ENCODE assay signal across 21 cellular contexts in genomic region chr11:12289667-12290476, GRCh38.
DNase-seq lines count a peak whose midpoint lies in the region; ATAC-seq and TF ChIP-seq lines count a peak whose summit lies in the region.
"Had no signal": no experiment of that assay in that cellular context is flagged by ENCODE, and none has a peak within 500 bp of the region (broad histone marks: within the 10 kb centered on the region; RNA-seq: fewer than 3 reads in every experiment).

No MANE protein-coding gene starts in this region.

- no peak overlapping the region for H3K4me3 ChIP-seq in WERI-Rb-1 (ENCODE audit: low read depth, low read length)
- H3K4me3 ChIP-seq in CD4-positive, alpha-beta memory T cell (ENCODE audit: low read length in 2 of 2), result no peak overlapping the region
- H3K4me3 ChIP-seq: MG63, transverse colon had no signal

- H3K9me3 ChIP-seq in WERI-Rb-1 (ENCODE audit: severe bottlenecking), result no peaks in the 10 kb centered on the region
- no peaks in the 10 kb centered on the region for H3K9me3 ChIP-seq in CD4-positive, alpha-beta memory T cell (ENCODE audit: control insufficient read depth in 1 of 2, low read length in 2 of 2)
- H3K9me3 ChIP-seq: BE2C, MG63, transverse colon had no signal

- no peak for ATAC-seq in HG03442 (IDR thresholded peaks at IDR 0.05; ENCODE audit: unreplicated experiment)
- ATAC-seq: left ventricle myocardium superior, PC-3 had no signal

- peak overlapping the region; percentile 67 for H3K27ac Mint-ChIP-seq in T-helper 1 cell treated with Interleukin-12 subunit alpha and Interleukin-12 subunit beta and Interleukin-4 antibody, amounts not matched to agents 30 μg/mL and 1 μg/mL, for 36 hours
- H3K27ac Mint-ChIP-seq in mesothelial cell of epicardium, result peak overlapping the region; percentile 4
- H3K27ac Mint-ChIP-seq in CD4-positive, alpha-beta memory T cell, result peak overlapping the region in 3 of 7 donors; percentile 56 to 90 (median 86)

- H3K27me3 ChIP-seq in WERI-Rb-1 (ENCODE audit: insufficient read depth, low read depth, severe bottlenecking), result no peaks in the 10 kb centered on the region
- no peaks in the 10 kb centered on the region for H3K27me3 ChIP-seq in CD4-positive, alpha-beta memory T cell (ENCODE audit: insufficient read depth, low read length)
- H3K27me3 ChIP-seq: BE2C, MG63, transverse colon had no signal

- intact Hi-C loops in CD4-positive, alpha-beta memory T cell (cut with micrococcal nuclease), result no loop called here

- TF ChIP-seq POLR2A in erythroblast (IDR thresholded peaks at IDR 0.05; ENCODE audit: low read length), result no peak

- no peaks in the 10 kb centered on the region for H3K36me3 ChIP-seq in WERI-Rb-1
- H3K36me3 ChIP-seq in CD4-positive, alpha-beta memory T cell (ENCODE audit: insufficient read depth, low read length), result no peaks in the 10 kb centered on the region
- H3K36me3 ChIP-seq: BE2C, MG63, transverse colon had no signal

- no peaks in the 10 kb centered on the region for H3K27me3 Mint-ChIP-seq in T-helper 1 cell treated with Interleukin-12 subunit alpha and Interleukin-12 subunit beta and Interleukin-4 antibody, amounts not matched to agents 30 μg/mL and 1 μg/mL, for 36 hours (ENCODE audit: low read depth)
- no peaks in the 10 kb centered on the region for H3K27me3 Mint-ChIP-seq in mesothelial cell of epicardium (ENCODE audit: low read depth)
- H3K27me3 Mint-ChIP-seq in CD4-positive, alpha-beta memory T cell, result peaks cover 0 to 2% of the 10 kb centered on the region in 2 donors

- peaks cover 16% of the 10 kb centered on the region for H3K4me1 Mint-ChIP-seq in T-helper 1 cell treated with Interleukin-12 subunit alpha and Interleukin-12 subunit beta and Interleukin-4 antibody, amounts not matched to agents 30 μg/mL and 1 μg/mL, for 36 hours (ENCODE audit: low read depth)
- peaks cover 34% of the 10 kb centered on the region for H3K4me1 Mint-ChIP-seq in mesothelial cell of epicardium
- H3K4me1 Mint-ChIP-seq in CD4-positive, alpha-beta memory T cell, result peaks cover 7 to 28% (median 19%) of the 10 kb centered on the region in 4 donors

- POLR2A ChIA-PET in CD4-positive, alpha-beta memory T cell (lab: Charles Lee; ENCODE audit: partially characterized antibody), result interaction anchor here (0.6 kb wide), 1 partner anchor 262 kb away, joined by 3 read pairs; no protein-coding TSS in a partner anchor

- H3K27ac ChIP-seq in WERI-Rb-1, result 0 out of 2 replicates have a peak overlapping the region, but pooled peaks have one; percentile 12
- no peak overlapping the region for H3K27ac ChIP-seq in CD4-positive, alpha-beta memory T cell (ENCODE audit: low read depth, low read length)

- no peak for DNase-seq in T-helper 1 cell
- DNase-seq in GDM1 (lab: John Stamatoyannopoulos, UW), result peak; percentile 50
- no peak for DNase-seq in WERI-Rb-1
- no peak for DNase-seq in mesothelial cell of epicardium (ENCODE audit: low spot score in 2 of 2, unreplicated experiment in 2 of 2)
- DNase-seq in CD4-positive, alpha-beta memory T cell, result no peak
- no peak for DNase-seq in erythroblast (lab: John Stamatoyannopoulos, UW)
- DNase-seq: 8988T; activated naive CD4-positive, alpha-beta T cell treated with anti-CD3 and anti-CD28 coated beads, Interleukin-2, amount 10 ng/mL, durations not matched to agents 7 days and 5 days; effector memory CD4-positive, alpha-beta T cell; left ventricle myocardium superior; MG63; NCI-H1694; NCI-H2227 treated with DMSO at 0.1 percent for 48 hours; PC-3; SIG-M5; stimulated activated CD4-positive, alpha-beta T cell treated with anti-CD3 and anti-CD28 coated beads, Interleukin-12 subunit alpha, Interleukin-12 subunit beta, amount 100 ng/mL, for 4 hours; T-helper 9 cell; transverse colon had no signal

- peaks cover 5% of the 10 kb centered on the region for H3K36me3 Mint-ChIP-seq in T-helper 1 cell treated with Interleukin-12 subunit alpha and Interleukin-12 subunit beta and Interleukin-4 antibody, amounts not matched to agents 30 μg/mL and 1 μg/mL, for 36 hours (ENCODE audit: low read depth)
- H3K36me3 Mint-ChIP-seq in mesothelial cell of epicardium, result no peaks in the 10 kb centered on the region
- H3K36me3 Mint-ChIP-seq in CD4-positive, alpha-beta memory T cell, result peaks cover 0 to 7% of the 10 kb centered on the region in 2 donors
- H3K36me3 Mint-ChIP-seq: activated naive CD4-positive, alpha-beta T cell treated with anti-CD3 and anti-CD28 coated beads, Interleukin-2, amount 10 ng/mL, durations not matched to agents 7 days and 5 days had no signal

- CTCF ChIA-PET in CD4-positive, alpha-beta memory T cell (lab: Charles Lee; ENCODE audit: partially characterized antibody), result interaction anchor here (0.7 to 17.6 kb wide), 19 partner anchors 8 to 959 kb away, joined by 3 to 540 read pairs (median 4); no protein-coding TSS in a partner anchor

- TF ChIP-seq CTCF in WERI-Rb-1 (IDR thresholded peaks at IDR 0.05; ENCODE audit: low read depth, low read length) (no peak), mesothelial cell of epicardium (IDR thresholded peaks at IDR 0.05; ENCODE audit: unreplicated experiment) (no peak)

- no peak overlapping the region for H3K4me3 Mint-ChIP-seq in T-helper 1 cell treated with Interleukin-12 subunit alpha and Interleukin-12 subunit beta and Interleukin-4 antibody, amounts not matched to agents 30 μg/mL and 1 μg/mL, for 36 hours
- no peak overlapping the region for H3K4me3 Mint-ChIP-seq in mesothelial cell of epicardium
- H3K4me3 Mint-ChIP-seq in CD4-positive, alpha-beta memory T cell, result peak overlapping the region in 4 of 8 donors; percentile 16 to 51 (median 47)
- H3K4me3 Mint-ChIP-seq: activated naive CD4-positive, alpha-beta T cell treated with anti-CD3 and anti-CD28 coated beads, Interleukin-2, amount 10 ng/mL, durations not matched to agents 7 days and 5 days had no signal

- H3K4me1 ChIP-seq in CD4-positive, alpha-beta memory T cell (ENCODE audit: insufficient read depth, low read length), result peaks cover 14% of the 10 kb centered on the region

- no peaks in the 10 kb centered on the region for H3K9me3 Mint-ChIP-seq in T-helper 1 cell treated with Interleukin-12 subunit alpha and Interleukin-12 subunit beta and Interleukin-4 antibody, amounts not matched to agents 30 μg/mL and 1 μg/mL, for 36 hours
- H3K9me3 Mint-ChIP-seq in mesothelial cell of epicardium, result no peaks in the 10 kb centered on the region
- H3K9me3 Mint-ChIP-seq in CD4-positive, alpha-beta memory T cell, result no peaks in the 10 kb centered on the region
- H3K9me3 Mint-ChIP-seq: activated naive CD4-positive, alpha-beta T cell treated with anti-CD3 and anti-CD28 coated beads, Interleukin-2, amount 10 ng/mL, durations not matched to agents 7 days and 5 days had no signal
